In genomic region chr1:224223819-224224714, GRCh38 we compare ENCODE assay signal across 9 cellular contexts. TPM values are rescaled to one million over a fixed set of nuclear protein-coding genes. Genes with fewer than 3 reads are reported as not detected.
DNase-seq lines count a peak whose midpoint lies in the region; ATAC-seq and TF ChIP-seq lines count a peak whose summit lies in the region.
"Had no signal": no experiment of that assay in that cellular context is flagged by ENCODE, and none has a peak within 500 bp of the region (broad histone marks: within the 10 kb centered on the region; RNA-seq: fewer than 3 reads in every experiment).

No MANE protein-coding gene starts in this region.

- no peak overlapping the region for H3K4me3 ChIP-seq in cardiac fibroblast (replicated peaks in 1 of 2; ENCODE audit: low read depth in 2 of 2, low read length in 2 of 2)
- H3K4me3 ChIP-seq in mesodermal cell (ENCODE audit: extremely low read depth, insufficient read depth, low read length, poor library complexity, severe bottlenecking), result no peak overlapping the region

- ATAC-seq in sciatic nerve, result no peak

- intact Hi-C loops in sciatic nerve (cut with DNase I), result no loop called here

- peaks cover 25% of the 10 kb centered on the region for H3K36me3 ChIP-seq in mesodermal cell (ENCODE audit: control insufficient read depth, insufficient read depth, low read length)

- WGBS in mesodermal cell (ENCODE audit: insufficient coverage in 2 of 2), 2 experiments, result 93% methylated on average over 9 to 10 of the region's 12 CpGs

- peak; percentile 79 for DNase-seq in AG20443 (ENCODE audit: low spot score)
- peak; percentile 89 for DNase-seq in M059J (ENCODE audit: low read depth)
- DNase-seq in cardiac fibroblast (ENCODE audit: low read depth in 2 of 2), result peak; percentile 74 to 89
- no peak for DNase-seq in GM19240 (ENCODE audit: insufficient read length, low spot score)
- no peak for DNase-seq in sciatic nerve (ENCODE audit: low spot score)
- DNase-seq in Ammon's horn (ENCODE audit: low spot score), result no peak
- DNase-seq in NCI-H345 treated with DMSO at 0.1 percent for 48 hours (lab: John Stamatoyannopoulos, UW; ENCODE audit: unreplicated experiment), result no peak
- DNase-seq: activated CD4-positive, alpha-beta memory T cell treated with anti-CD3 and anti-CD28 coated beads, Interleukin-2, amount 10 ng/mL, durations not matched to agents 7 days and 5 days had no signal

- no peaks in the 10 kb centered on the region for H3K9me3 ChIP-seq in mesodermal cell (ENCODE audit: control insufficient read depth, low read length)

- H3K27ac ChIP-seq in mesodermal cell (ENCODE audit: low read depth, low read length, severe bottlenecking), result peak overlapping the region; percentile 30

- peaks cover 9% of the 10 kb centered on the region for H3K4me1 ChIP-seq in mesodermal cell (ENCODE audit: control insufficient read depth, insufficient read depth, low read length, poor library complexity, severe bottlenecking)

- TF ChIP-seq CTCF in cardiac fibroblast (IDR thresholded peaks at IDR 0.05; ENCODE audit: low read depth, low read length), result no peak

RNA-seq across cellular contexts. Expression of gene DEGS1, which starts 41.0 kb away (rescaled TPM):
- total RNA-seq in M059J (2014; rRNA removed; shearing (Covaris generic)), result 163 and 182 TPM in 2 replicates
- polyA plus RNA-seq in mesodermal cell (2013, experiment 1 of 2), result 71.0 TPM
- 70.0 TPM for polyA plus RNA-seq in mesodermal cell (2013, experiment 2 of 2)
- 46.0 TPM for total RNA-seq in sciatic nerve

Comparison
In these comparisons a context has a peak if more than half of its experiments do, and no peak if none do; other contexts are left out.
1. DNase-seq: peak in AG20443 (single experiment), M059J (single experiment) and cardiac fibroblast (2 of 2); none in GM19240 (single experiment), sciatic nerve (single experiment), Ammon's horn (single experiment) and NCI-H345 treated with DMSO at 0.1 percent for 48 hours (single experiment).